8 cellular contexts compared by ENCODE assay signal in genomic region chr17:32783602-32784001, GRCh38.
DNase-seq lines count a peak whose midpoint lies in the region; ATAC-seq, FAIRE-seq and TF ChIP-seq lines count a peak whose summit lies in the region.

No MANE protein-coding gene starts in this region.

- H3K27ac ChIP-seq in heart right ventricle (no peak overlapping the region), sigmoid colon (no peak overlapping the region)

- peak; percentile 50 for ATAC-seq in activated B cell treated with CpG ODN at 0.5 μM for 24 hours (ENCODE audit: low read depth)
- ATAC-seq in heart right ventricle = peak in 2 of 8 donors; percentile 29 to 64
- ATAC-seq in GM19463 (IDR thresholded peaks at IDR 0.05; ENCODE audit: unreplicated experiment) = no peak

- no peak for TF ChIP-seq EP300 in sigmoid colon (IDR thresholded peaks at IDR 0.05)

- H3K36me3 Mint-ChIP-seq in activated B cell treated with CpG ODN at 0.5 μM for 24 hours (ENCODE audit: low read depth) = no peaks in the 10 kb centered on the region

- no peaks in the 10 kb centered on the region for H3K9me3 Mint-ChIP-seq in activated B cell treated with CpG ODN at 0.5 μM for 24 hours

- no peaks in the 10 kb centered on the region for H3K27me3 Mint-ChIP-seq in activated B cell treated with CpG ODN at 0.5 μM for 24 hours

- no peak overlapping the region for H3K4me3 Mint-ChIP-seq in activated B cell treated with CpG ODN at 0.5 μM for 24 hours

- intact Hi-C loops in activated B cell treated with CpG ODN at 0.5 μM for 24 hours (cut with micrococcal nuclease) (loop anchor here (1.0 kb wide), 5 partner anchors 72 to 215 kb away; partner anchors contain the start of gene MYO1D), heart right ventricle (cut with DNase I) (loop anchor here (1.0 to 10.0 kb wide), 14 partner anchors 39 to 971 kb away; partner anchors contain the start of genes MYO1D (in 9 of the 10) and SPACA3 (in 2 of the 10)), sigmoid colon (cut with DNase I) (loop anchor here (1.0 to 5.0 kb wide), 3 partner anchors 94 to 215 kb away; partner anchors contain the start of gene MYO1D)

- peaks cover 3% of the 10 kb centered on the region for H3K4me1 Mint-ChIP-seq in activated B cell treated with CpG ODN at 0.5 μM for 24 hours

- H3K27ac Mint-ChIP-seq in activated B cell treated with CpG ODN at 0.5 μM for 24 hours = no peak overlapping the region

- peak; percentile 86 for FAIRE-seq in GM18507 (lab: Jason Lieb, UNC)

- H3K9me3 ChIP-seq in heart right ventricle (no peaks in the 10 kb centered on the region), sigmoid colon (no peaks in the 10 kb centered on the region)

- no peak overlapping the region for H3K4me3 ChIP-seq in heart right ventricle
- no peak overlapping the region for H3K4me3 ChIP-seq in sigmoid colon

- peaks cover 0 to 11% (median 0%) of the 10 kb centered on the region in 9 donors for H3K36me3 ChIP-seq in heart right ventricle
- H3K36me3 ChIP-seq in sigmoid colon = no peaks in the 10 kb centered on the region

- no peak for TF ChIP-seq POLR2A in sigmoid colon (IDR thresholded peaks at IDR 0.05)

- H3K27me3 ChIP-seq in heart right ventricle = no peaks in the 10 kb centered on the region
- no peaks in the 10 kb centered on the region for H3K27me3 ChIP-seq in sigmoid colon

- TF ChIP-seq CTCF in AG09319 (IDR thresholded peaks at IDR 0.05; ENCODE audit: low read depth, low read length) (peak; percentile 55), activated B cell treated with CpG ODN at 0.5 μM for 24 hours (IDR thresholded peaks at IDR 0.05) (no peak), heart right ventricle (IDR thresholded peaks at IDR 0.05) (peak; percentile 72 to 88 (median 81)), sigmoid colon (IDR thresholded peaks at IDR 0.05) (peak; percentile 46 to 72 (median 58))

- 8 to 37% methylated on average over 3 of the region's 3 CpGs for WGBS in heart right ventricle, 2 donors
- WGBS in sigmoid colon, 2 donors = 5 to 8% methylated on average over 3 of the region's 3 CpGs

- CTCF ChIA-PET in activated B cell treated with CpG ODN at 0.5 μM for 24 hours (lab: Charles Lee) = interaction anchor here (0.6 to 5.8 kb wide), 31 partner anchors 9 to 967 kb away, joined by 3 to 128 read pairs (median 4); partner anchors contain the start of genes MYO1D and PSMD11

- POLR2A ChIA-PET in activated B cell treated with CpG ODN at 0.5 μM for 24 hours (lab: Charles Lee) = interaction anchor here (0.6 to 1.6 kb wide), 3 partner anchors 84 to 124 kb away, joined by 3 to 9 read pairs (median 7); partner anchors contain the start of gene MYO1D

- H3K4me1 ChIP-seq in heart right ventricle (no peaks in the 10 kb centered on the region), sigmoid colon (no peaks in the 10 kb centered on the region)

- peak; percentile 37 for DNase-seq in AG09319 (ENCODE audit: extremely low read depth, low read depth)
- peak; percentile 36 for DNase-seq in GM18507 (ENCODE audit: extremely low spot score, insufficient read length, low read depth)
- DNase-seq in NCI-H2171 treated with DMSO at 0.1 percent for 48 hours (lab: John Stamatoyannopoulos, UW) = peak; percentile 73
- DNase-seq in activated B cell treated with CpG ODN at 0.5 μM for 24 hours = no peak
- no peak for DNase-seq in heart right ventricle
- DNase-seq in sigmoid colon = no peak
- no peak for DNase-seq in activated naive CD4-positive, alpha-beta T cell treated with Interleukin-2 at 50 U/mL for 16 hours

Comparison
In these comparisons a context has a peak if more than half of its experiments do, and no peak if none do; other contexts are left out.
1. DNase-seq: peak in AG09319 (single experiment), GM18507 (single experiment) and NCI-H2171 treated with DMSO at 0.1 percent for 48 hours (single experiment); none in activated B cell treated with CpG ODN at 0.5 μM for 24 hours (single experiment), heart right ventricle (0 of 2), sigmoid colon (single experiment) and activated naive CD4-positive, alpha-beta T cell treated with Interleukin-2 at 50 U/mL for 16 hours (single experiment).